Comparison of ENCODE assay signal across 1 cellular context in the genomic region with DNA sequence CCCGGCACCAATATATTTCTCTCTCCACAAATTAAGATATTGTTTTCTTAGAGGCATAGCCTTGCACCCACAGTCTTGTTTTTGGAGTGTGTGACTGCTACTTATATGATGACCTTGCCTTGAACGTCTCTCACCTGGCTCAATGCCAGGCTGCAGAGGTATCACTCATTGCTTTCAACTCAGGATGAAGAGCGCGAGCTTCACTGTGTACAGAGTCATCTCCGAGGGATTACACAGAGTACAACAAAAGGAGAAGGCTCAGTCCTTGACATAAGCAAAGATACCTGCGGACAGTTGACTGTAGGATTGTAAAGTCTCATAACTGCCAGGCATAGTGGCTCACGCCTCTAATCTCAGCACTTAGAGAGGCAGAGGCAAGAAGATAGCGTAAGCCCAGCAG.
TF ChIP-seq lines count a peak whose summit lies in the region.

No MANE protein-coding gene starts in this region.

TF ChIP-seq in HepG2, 621 proteins besides CTCF, POLR2A, EP300 and RAD21 (continued from another document and continues in another):
- TF ChIP-seq ZNF431 (CRISPR knock-in tag; IDR thresholded peaks at IDR 0.05; ENCODE audit: borderline replicate concordance, low read depth) = no peak
- TF ChIP-seq, protein P1, sequence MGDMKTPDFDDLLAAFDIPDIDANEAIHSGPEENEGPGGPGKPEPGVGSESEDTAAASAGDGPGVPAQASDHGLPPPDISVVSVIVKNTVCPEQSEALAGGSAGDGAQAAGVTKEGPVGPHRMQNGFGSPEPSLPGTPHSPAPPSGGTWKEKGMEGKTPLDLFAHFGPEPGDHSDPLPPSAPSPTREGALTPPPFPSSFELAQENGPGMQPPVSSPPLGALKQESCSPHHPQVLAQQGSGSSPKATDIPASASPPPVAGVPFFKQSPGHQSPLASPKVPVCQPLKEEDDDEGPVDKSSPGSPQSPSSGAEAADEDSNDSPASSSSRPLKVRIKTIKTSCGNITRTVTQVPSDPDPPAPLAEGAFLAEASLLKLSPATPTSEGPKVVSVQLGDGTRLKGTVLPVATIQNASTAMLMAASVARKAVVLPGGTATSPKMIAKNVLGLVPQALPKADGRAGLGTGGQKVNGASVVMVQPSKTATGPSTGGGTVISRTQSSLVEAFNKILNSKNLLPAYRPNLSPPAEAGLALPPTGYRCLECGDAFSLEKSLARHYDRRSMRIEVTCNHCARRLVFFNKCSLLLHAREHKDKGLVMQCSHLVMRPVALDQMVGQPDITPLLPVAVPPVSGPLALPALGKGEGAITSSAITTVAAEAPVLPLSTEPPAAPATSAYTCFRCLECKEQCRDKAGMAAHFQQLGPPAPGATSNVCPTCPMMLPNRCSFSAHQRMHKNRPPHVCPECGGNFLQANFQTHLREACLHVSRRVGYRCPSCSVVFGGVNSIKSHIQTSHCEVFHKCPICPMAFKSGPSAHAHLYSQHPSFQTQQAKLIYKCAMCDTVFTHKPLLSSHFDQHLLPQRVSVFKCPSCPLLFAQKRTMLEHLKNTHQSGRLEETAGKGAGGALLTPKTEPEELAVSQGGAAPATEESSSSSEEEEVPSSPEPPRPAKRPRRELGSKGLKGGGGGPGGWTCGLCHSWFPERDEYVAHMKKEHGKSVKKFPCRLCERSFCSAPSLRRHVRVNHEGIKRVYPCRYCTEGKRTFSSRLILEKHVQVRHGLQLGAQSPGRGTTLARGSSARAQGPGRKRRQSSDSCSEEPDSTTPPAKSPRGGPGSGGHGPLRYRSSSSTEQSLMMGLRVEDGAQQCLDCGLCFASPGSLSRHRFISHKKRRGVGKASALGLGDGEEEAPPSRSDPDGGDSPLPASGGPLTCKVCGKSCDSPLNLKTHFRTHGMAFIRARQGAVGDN (CRISPR knock-in tag; IDR thresholded peaks at IDR 0.05) = no peak
- TF ChIP-seq MATR3 (CRISPR knock-in tag; IDR thresholded peaks at IDR 0.05) = no peak
- TF ChIP-seq, protein P2, sequence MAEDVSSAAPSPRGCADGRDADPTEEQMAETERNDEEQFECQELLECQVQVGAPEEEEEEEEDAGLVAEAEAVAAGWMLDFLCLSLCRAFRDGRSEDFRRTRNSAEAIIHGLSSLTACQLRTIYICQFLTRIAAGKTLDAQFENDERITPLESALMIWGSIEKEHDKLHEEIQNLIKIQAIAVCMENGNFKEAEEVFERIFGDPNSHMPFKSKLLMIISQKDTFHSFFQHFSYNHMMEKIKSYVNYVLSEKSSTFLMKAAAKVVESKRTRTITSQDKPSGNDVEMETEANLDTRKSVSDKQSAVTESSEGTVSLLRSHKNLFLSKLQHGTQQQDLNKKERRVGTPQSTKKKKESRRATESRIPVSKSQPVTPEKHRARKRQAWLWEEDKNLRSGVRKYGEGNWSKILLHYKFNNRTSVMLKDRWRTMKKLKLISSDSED (CRISPR knock-in tag; IDR thresholded peaks at IDR 0.05) = no peak
- no peak for TF ChIP-seq FOXK1 (CRISPR knock-in tag; IDR thresholded peaks at IDR 0.05; ENCODE audit: borderline replicate concordance, low read depth)
- TF ChIP-seq FOXC1 (CRISPR knock-in tag; IDR thresholded peaks at IDR 0.05; ENCODE audit: borderline replicate concordance) = no peak
- TF ChIP-seq ZSCAN30 (CRISPR knock-in tag; IDR thresholded peaks at IDR 0.05) = no peak
- no peak for TF ChIP-seq ZNF496 (CRISPR knock-in tag; IDR thresholded peaks at IDR 0.05; ENCODE audit: insufficient replicate concordance)
- TF ChIP-seq, protein P3, sequence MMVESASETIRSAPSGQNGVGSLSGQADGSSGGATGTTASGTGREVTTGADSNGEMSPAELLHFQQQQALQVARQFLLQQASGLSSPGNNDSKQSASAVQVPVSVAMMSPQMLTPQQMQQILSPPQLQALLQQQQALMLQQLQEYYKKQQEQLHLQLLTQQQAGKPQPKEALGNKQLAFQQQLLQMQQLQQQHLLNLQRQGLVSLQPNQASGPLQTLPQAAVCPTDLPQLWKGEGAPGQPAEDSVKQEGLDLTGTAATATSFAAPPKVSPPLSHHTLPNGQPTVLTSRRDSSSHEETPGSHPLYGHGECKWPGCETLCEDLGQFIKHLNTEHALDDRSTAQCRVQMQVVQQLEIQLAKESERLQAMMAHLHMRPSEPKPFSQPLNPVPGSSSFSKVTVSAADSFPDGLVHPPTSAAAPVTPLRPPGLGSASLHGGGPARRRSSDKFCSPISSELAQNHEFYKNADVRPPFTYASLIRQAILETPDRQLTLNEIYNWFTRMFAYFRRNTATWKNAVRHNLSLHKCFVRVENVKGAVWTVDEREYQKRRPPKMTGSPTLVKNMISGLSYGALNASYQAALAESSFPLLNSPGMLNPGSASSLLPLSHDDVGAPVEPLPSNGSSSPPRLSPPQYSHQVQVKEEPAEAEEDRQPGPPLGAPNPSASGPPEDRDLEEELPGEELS (CRISPR knock-in tag; IDR thresholded peaks at IDR 0.05) = no peak
- no peak for TF ChIP-seq HNRNPL (IDR thresholded peaks at IDR 0.05; ENCODE audit: low read depth, low read length)
- TF ChIP-seq ADNP (CRISPR knock-in tag; IDR thresholded peaks at IDR 0.05) = no peak
- TF ChIP-seq, protein P4, sequence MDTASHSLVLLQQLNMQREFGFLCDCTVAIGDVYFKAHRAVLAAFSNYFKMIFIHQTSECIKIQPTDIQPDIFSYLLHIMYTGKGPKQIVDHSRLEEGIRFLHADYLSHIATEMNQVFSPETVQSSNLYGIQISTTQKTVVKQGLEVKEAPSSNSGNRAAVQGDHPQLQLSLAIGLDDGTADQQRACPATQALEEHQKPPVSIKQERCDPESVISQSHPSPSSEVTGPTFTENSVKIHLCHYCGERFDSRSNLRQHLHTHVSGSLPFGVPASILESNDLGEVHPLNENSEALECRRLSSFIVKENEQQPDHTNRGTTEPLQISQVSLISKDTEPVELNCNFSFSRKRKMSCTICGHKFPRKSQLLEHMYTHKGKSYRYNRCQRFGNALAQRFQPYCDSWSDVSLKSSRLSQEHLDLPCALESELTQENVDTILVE (CRISPR knock-in tag; IDR thresholded peaks at IDR 0.05) = no peak
- TF ChIP-seq NAIF1 (CRISPR knock-in tag; IDR thresholded peaks at IDR 0.05; ENCODE audit: borderline replicate concordance) = no peak
- 0 out of 2 replicates have a peak, but pooled peaks have one; percentile 17 for TF ChIP-seq FOXO1 (CRISPR knock-in tag; IDR thresholded peaks at IDR 0.05)
- no peak for TF ChIP-seq SSRP1 (CRISPR knock-in tag; IDR thresholded peaks at IDR 0.05)
- no peak for TF ChIP-seq ZNF766 (CRISPR knock-in tag; IDR thresholded peaks at IDR 0.05; ENCODE audit: borderline replicate concordance)
- no peak for TF ChIP-seq RARG (CRISPR knock-in tag; IDR thresholded peaks at IDR 0.05; ENCODE audit: low read depth)
- no peak for TF ChIP-seq HMG20A (CRISPR knock-in tag; IDR thresholded peaks at IDR 0.05; ENCODE audit: borderline replicate concordance)
- TF ChIP-seq HIVEP1 (CRISPR knock-in tag; IDR thresholded peaks at IDR 0.05) = no peak
- no peak for TF ChIP-seq ZFY (CRISPR knock-in tag; IDR thresholded peaks at IDR 0.05)
- peak; percentile 54; the same call in 1 of the 2 replicates for TF ChIP-seq NCOA2 (CRISPR knock-in tag; IDR thresholded peaks at IDR 0.05)
- no peak for TF ChIP-seq ZNF24 (IDR thresholded peaks at IDR 0.05)
- peak; percentile 33; the same call in 1 of the 2 replicates for TF ChIP-seq ETV5 (CRISPR knock-in tag; IDR thresholded peaks at IDR 0.05; ENCODE audit: borderline replicate concordance)
- TF ChIP-seq IRF2 (CRISPR knock-in tag; IDR thresholded peaks at IDR 0.05) = 0 out of 2 replicates have a peak, but pooled peaks have one; percentile 34
- no peak for TF ChIP-seq ZNF44 (CRISPR knock-in tag; IDR thresholded peaks at IDR 0.05)
- TF ChIP-seq KAT2B (IDR thresholded peaks at IDR 0.05; ENCODE audit: borderline replicate concordance, low read depth, low read length) = no peak
- TF ChIP-seq, protein P5, sequence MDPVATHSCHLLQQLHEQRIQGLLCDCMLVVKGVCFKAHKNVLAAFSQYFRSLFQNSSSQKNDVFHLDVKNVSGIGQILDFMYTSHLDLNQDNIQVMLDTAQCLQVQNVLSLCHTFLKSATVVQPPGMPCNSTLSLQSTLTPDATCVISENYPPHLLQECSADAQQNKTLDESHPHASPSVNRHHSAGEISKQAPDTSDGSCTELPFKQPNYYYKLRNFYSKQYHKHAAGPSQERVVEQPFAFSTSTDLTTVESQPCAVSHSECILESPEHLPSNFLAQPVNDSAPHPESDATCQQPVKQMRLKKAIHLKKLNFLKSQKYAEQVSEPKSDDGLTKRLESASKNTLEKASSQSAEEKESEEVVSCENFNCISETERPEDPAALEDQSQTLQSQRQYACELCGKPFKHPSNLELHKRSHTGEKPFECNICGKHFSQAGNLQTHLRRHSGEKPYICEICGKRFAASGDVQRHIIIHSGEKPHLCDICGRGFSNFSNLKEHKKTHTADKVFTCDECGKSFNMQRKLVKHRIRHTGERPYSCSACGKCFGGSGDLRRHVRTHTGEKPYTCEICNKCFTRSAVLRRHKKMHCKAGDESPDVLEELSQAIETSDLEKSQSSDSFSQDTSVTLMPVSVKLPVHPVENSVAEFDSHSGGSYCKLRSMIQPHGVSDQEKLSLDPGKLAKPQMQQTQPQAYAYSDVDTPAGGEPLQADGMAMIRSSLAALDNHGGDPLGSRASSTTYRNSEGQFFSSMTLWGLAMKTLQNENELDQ (CRISPR knock-in tag; IDR thresholded peaks at IDR 0.05; ENCODE audit: borderline replicate concordance) = no peak
- TF ChIP-seq, protein P6, sequence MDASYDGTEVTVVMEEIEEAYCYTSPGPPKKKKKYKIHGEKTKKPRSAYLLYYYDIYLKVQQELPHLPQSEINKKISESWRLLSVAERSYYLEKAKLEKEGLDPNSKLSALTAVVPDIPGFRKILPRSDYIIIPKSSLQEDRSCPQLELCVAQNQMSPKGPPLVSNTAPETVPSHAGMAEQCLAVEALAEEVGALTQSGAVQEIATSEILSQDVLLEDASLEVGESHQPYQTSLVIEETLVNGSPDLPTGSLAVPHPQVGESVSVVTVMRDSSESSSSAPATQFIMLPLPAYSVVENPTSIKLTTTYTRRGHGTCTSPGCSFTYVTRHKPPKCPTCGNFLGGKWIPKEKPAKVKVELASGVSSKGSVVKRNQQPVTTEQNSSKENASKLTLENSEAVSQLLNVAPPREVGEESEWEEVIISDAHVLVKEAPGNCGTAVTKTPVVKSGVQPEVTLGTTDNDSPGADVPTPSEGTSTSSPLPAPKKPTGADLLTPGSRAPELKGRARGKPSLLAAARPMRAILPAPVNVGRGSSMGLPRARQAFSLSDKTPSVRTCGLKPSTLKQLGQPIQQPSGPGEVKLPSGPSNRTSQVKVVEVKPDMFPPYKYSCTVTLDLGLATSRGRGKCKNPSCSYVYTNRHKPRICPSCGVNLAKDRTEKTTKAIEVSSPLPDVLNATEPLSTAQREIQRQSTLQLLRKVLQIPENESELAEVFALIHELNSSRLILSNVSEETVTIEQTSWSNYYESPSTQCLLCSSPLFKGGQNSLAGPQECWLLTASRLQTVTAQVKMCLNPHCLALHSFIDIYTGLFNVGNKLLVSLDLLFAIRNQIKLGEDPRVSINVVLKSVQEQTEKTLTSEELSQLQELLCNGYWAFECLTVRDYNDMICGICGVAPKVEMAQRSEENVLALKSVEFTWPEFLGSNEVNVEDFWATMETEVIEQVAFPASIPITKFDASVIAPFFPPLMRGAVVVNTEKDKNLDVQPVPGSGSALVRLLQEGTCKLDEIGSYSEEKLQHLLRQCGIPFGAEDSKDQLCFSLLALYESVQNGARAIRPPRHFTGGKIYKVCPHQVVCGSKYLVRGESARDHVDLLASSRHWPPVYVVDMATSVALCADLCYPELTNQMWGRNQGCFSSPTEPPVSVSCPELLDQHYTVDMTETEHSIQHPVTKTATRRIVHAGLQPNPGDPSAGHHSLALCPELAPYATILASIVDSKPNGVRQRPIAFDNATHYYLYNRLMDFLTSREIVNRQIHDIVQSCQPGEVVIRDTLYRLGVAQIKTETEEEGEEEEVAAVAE (CRISPR knock-in tag; IDR thresholded peaks at IDR 0.05; ENCODE audit: borderline replicate concordance) = no peak
- TF ChIP-seq NKX3-1 (CRISPR knock-in tag; IDR thresholded peaks at IDR 0.05) = no peak
- TF ChIP-seq, protein P7, sequence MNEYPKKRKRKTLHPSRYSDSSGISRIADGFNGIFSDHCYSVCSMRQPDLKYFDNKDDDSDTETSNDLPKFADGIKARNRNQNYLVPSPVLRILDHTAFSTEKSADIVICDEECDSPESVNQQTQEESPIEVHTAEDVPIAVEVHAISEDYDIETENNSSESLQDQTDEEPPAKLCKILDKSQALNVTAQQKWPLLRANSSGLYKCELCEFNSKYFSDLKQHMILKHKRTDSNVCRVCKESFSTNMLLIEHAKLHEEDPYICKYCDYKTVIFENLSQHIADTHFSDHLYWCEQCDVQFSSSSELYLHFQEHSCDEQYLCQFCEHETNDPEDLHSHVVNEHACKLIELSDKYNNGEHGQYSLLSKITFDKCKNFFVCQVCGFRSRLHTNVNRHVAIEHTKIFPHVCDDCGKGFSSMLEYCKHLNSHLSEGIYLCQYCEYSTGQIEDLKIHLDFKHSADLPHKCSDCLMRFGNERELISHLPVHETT (CRISPR knock-in tag; conservative IDR thresholded peaks at IDR 0.05) = no peak
- TF ChIP-seq, protein P8, sequence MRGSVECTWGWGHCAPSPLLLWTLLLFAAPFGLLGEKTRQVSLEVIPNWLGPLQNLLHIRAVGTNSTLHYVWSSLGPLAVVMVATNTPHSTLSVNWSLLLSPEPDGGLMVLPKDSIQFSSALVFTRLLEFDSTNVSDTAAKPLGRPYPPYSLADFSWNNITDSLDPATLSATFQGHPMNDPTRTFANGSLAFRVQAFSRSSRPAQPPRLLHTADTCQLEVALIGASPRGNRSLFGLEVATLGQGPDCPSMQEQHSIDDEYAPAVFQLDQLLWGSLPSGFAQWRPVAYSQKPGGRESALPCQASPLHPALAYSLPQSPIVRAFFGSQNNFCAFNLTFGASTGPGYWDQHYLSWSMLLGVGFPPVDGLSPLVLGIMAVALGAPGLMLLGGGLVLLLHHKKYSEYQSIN (CRISPR knock-in tag; IDR thresholded peaks at IDR 0.05; ENCODE audit: borderline replicate concordance) = no peak
- no peak for TF ChIP-seq U2AF1 (optimal IDR thresholded peaks at IDR 0.05; ENCODE audit: low read depth, low read length)
- TF ChIP-seq ZNF782 (CRISPR knock-in tag; IDR thresholded peaks at IDR 0.05; ENCODE audit: borderline replicate concordance) = no peak
- no peak for TF ChIP-seq POGZ (CRISPR knock-in tag; IDR thresholded peaks at IDR 0.05)
- no peak for TF ChIP-seq SKI (IDR thresholded peaks at IDR 0.05; ENCODE audit: partially characterized antibody)
- TF ChIP-seq NFATC3 (CRISPR knock-in tag; IDR thresholded peaks at IDR 0.05) = no peak
- TF ChIP-seq, protein P9, sequence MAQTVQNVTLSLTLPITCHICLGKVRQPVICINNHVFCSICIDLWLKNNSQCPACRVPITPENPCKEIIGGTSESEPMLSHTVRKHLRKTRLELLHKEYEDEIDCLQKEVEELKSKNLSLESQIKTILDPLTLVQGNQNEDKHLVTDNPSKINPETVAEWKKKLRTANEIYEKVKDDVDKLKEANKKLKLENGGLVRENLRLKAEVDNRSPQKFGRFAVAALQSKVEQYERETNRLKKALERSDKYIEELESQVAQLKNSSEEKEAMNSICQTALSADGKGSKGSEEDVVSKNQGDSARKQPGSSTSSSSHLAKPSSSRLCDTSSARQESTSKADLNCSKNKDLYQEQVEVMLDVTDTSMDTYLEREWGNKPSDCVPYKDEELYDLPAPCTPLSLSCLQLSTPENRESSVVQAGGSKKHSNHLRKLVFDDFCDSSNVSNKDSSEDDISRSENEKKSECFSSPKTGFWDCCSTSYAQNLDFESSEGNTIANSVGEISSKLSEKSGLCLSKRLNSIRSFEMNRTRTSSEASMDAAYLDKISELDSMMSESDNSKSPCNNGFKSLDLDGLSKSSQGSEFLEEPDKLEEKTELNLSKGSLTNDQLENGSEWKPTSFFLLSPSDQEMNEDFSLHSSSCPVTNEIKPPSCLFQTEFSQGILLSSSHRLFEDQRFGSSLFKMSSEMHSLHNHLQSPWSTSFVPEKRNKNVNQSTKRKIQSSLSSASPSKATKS (CRISPR knock-in tag; IDR thresholded peaks at IDR 0.05) = no peak
- no peak for TF ChIP-seq DR1 (CRISPR knock-in tag; IDR thresholded peaks at IDR 0.05)
